In genomic region chr3:178350763-178351162, GRCh38 we compare ENCODE assay signal across 24 cellular contexts.
DNase-seq lines count a peak whose midpoint lies in the region; ATAC-seq, FAIRE-seq and TF ChIP-seq lines count a peak whose summit lies in the region.
"Had no signal": no experiment of that assay in that cellular context is flagged by ENCODE, and none has a peak within 500 bp of the region (broad histone marks: within the 10 kb centered on the region; RNA-seq: fewer than 3 reads in every experiment).

No MANE protein-coding gene starts in this region.

- H2AFZ ChIP-seq in neuronal stem cell (ENCODE audit: low read length) = no peak overlapping the region

- no peak overlapping the region for H2BK12ac ChIP-seq in neuronal stem cell (ENCODE audit: low read length)

- peaks cover 41% of the 10 kb centered on the region for H3K4me1 ChIP-seq in adipocyte (ENCODE audit: control insufficient read depth, insufficient read depth, low read length)
- peaks cover 34% of the 10 kb centered on the region for H3K4me1 ChIP-seq in skeletal muscle satellite cell (ENCODE audit: control insufficient read depth, insufficient read depth, low read length)
- H3K4me1 ChIP-seq in aorta (ENCODE audit: control insufficient read depth in 1 of 2, insufficient read depth in 2 of 2, low read length in 2 of 2) = no peaks in the 10 kb centered on the region
- peaks cover 0 to 12% of the 10 kb centered on the region in 2 donors for H3K4me1 ChIP-seq in neuronal stem cell (ENCODE audit: control insufficient read depth in 2 of 2, insufficient read depth in 1 of 2, low read depth in 1 of 2, low read length in 2 of 2)

- TF ChIP-seq POLR2A in H54 (IDR thresholded peaks at IDR 0.05; ENCODE audit: low read depth, low read length) = no peak

- H3K27ac ChIP-seq in RWPE1 = no peak overlapping the region
- H3K27ac ChIP-seq in aorta (ENCODE audit: low read depth in 1 of 2, low read length in 2 of 2) = no peak overlapping the region
- no peak overlapping the region for H3K27ac ChIP-seq in neuronal stem cell (replicated peaks; ENCODE audit: low read length)
- H3K27ac ChIP-seq: epithelial cell of prostate, right atrium auricular region, VCaP had no signal

- peak; percentile 58 for FAIRE-seq in H54 (lab: Jason Lieb, UNC)

- H4K91ac ChIP-seq in neuronal stem cell (ENCODE audit: low read depth, low read length, poor library complexity) = no peak overlapping the region

- no peak overlapping the region for H3K4ac ChIP-seq in neuronal stem cell (ENCODE audit: low read length)

- WGBS in aorta, 2 donors = 39 to 60% methylated on average over 3 of the region's 3 CpGs
- no CpG with 5 or more reads among the region's 3 CpGs for WGBS in neuronal stem cell (ENCODE audit: extremely low coverage in 2 of 2, insufficient read length in 2 of 2, insufficient replicate concordance in 1 of 2), 2 donors

- H4K8ac ChIP-seq in neuronal stem cell (ENCODE audit: low read depth, low read length) = no peak overlapping the region

- H3K27me3 ChIP-seq in adipocyte (replicated peaks; ENCODE audit: control insufficient read depth, insufficient read depth, low read length) = no peaks in the 10 kb centered on the region
- no peaks in the 10 kb centered on the region for H3K27me3 ChIP-seq in skeletal muscle satellite cell (ENCODE audit: control insufficient read depth, insufficient read depth, low read length)
- H3K27me3 ChIP-seq in aorta (ENCODE audit: control insufficient read depth in 1 of 2, insufficient read depth in 2 of 2, low read length in 1 of 2) = no peaks in the 10 kb centered on the region
- H3K27me3 ChIP-seq in neuronal stem cell (ENCODE audit: control insufficient read depth in 3 of 3, insufficient read depth in 3 of 3, low read depth in 1 of 3, low read length in 3 of 3) = no peaks in the 10 kb centered on the region
- H3K27me3 ChIP-seq: right atrium auricular region had no signal

- no peak overlapping the region for H3K23ac ChIP-seq in neuronal stem cell (ENCODE audit: low read depth, low read length, poor library complexity)

- TF ChIP-seq CTCF in fibroblast of villous mesenchyme (IDR thresholded peaks at IDR 0.05; ENCODE audit: insufficient read depth, low read depth, low read length) (no peak), RWPE1 (conservative IDR thresholded peaks at IDR 0.05; ENCODE audit: low read depth) (no peak)

- no peak overlapping the region for H2BK120ac ChIP-seq in neuronal stem cell (ENCODE audit: low read depth, low read length)

- H3K9me3 ChIP-seq in adipocyte (ENCODE audit: control insufficient read depth, low read length) = peaks cover 4% of the 10 kb centered on the region
- no peaks in the 10 kb centered on the region for H3K9me3 ChIP-seq in skeletal muscle satellite cell (replicated peaks; ENCODE audit: low read length)
- no peaks in the 10 kb centered on the region for H3K9me3 ChIP-seq in aorta (ENCODE audit: control insufficient read depth, low read length)
- H3K9me3 ChIP-seq in neuronal stem cell (replicated peaks in 1 of 2; ENCODE audit: control insufficient read depth in 2 of 2, insufficient read depth in 1 of 2, low read depth in 1 of 2, low read length in 2 of 2) = peaks cover 0 to 4% of the 10 kb centered on the region in 2 donors
- H3K9me3 ChIP-seq: right atrium auricular region had no signal

- no peak overlapping the region for H3K18ac ChIP-seq in neuronal stem cell (ENCODE audit: low read length)

- CTCF ChIA-PET in RWPE1 (lab: Yijun Ruan, JAX) = no interaction called here

- DNase-seq in H54 (ENCODE audit: insufficient read length, low spot score) (no peak), adipocyte (ENCODE audit: low read depth) (peak; percentile 62), fibroblast of villous mesenchyme (ENCODE audit: low read depth) (peak; percentile 52), RWPE1 (ENCODE audit: low spot score) (no peak), aorta (no peak), neuronal stem cell (ENCODE audit: low spot score) (no peak)
- DNase-seq: activated CD4-positive, alpha-beta T cell treated with anti-CD3 and anti-CD28 coated beads, Interleukin-2, amount 50 U/mL, for 1 hour; activated CD8-positive, alpha-beta memory T cell treated with anti-CD3 and anti-CD28 coated beads, Interleukin-2, amount 50 U/mL, for 4 hours; activated effector memory CD4-positive, alpha-beta T cell treated with Interleukin-2 at 50 U/mL for 16 hours; DND-41; glutamatergic neuron; immature natural killer cell; left ventricle myocardium superior; MV-4-11; NCI-H1930; NCI-H345; NCI-H82; substantia nigra; T-helper 2 cell had no signal

- H3K36me3 ChIP-seq in adipocyte (ENCODE audit: control insufficient read depth, insufficient read depth, low read length, severe bottlenecking) = no peaks in the 10 kb centered on the region
- no peaks in the 10 kb centered on the region for H3K36me3 ChIP-seq in skeletal muscle satellite cell (ENCODE audit: insufficient read depth, low read length)
- no peaks in the 10 kb centered on the region for H3K36me3 ChIP-seq in aorta (ENCODE audit: control insufficient read depth in 1 of 2, insufficient read depth in 2 of 2, low read length in 1 of 2)
- H3K36me3 ChIP-seq in neuronal stem cell (replicated peaks in 1 of 2; ENCODE audit: control insufficient read depth in 2 of 2, insufficient read depth in 2 of 2, low read length in 2 of 2) = no peaks in the 10 kb centered on the region
- H3K36me3 ChIP-seq: right atrium auricular region had no signal

- no peak overlapping the region for H2BK15ac ChIP-seq in neuronal stem cell (ENCODE audit: low read length)

- POLR2A ChIA-PET in RWPE1 (lab: Yijun Ruan, JAX; ENCODE audit: low non-redundant PET) = no interaction called here

- H3K4me3 ChIP-seq in adipocyte (ENCODE audit: low read length) = peak overlapping the region; percentile 51
- no peak overlapping the region for H3K4me3 ChIP-seq in fibroblast of villous mesenchyme (ENCODE audit: low read depth, low read length)
- peak overlapping the region; percentile 46 for H3K4me3 ChIP-seq in skeletal muscle satellite cell (ENCODE audit: low read length)
- no peak overlapping the region for H3K4me3 ChIP-seq in aorta (ENCODE audit: low read length in 2 of 2)
- H3K4me3 ChIP-seq in neuronal stem cell (ENCODE audit: low read length in 2 of 2) = no peak overlapping the region
- H3K4me3 ChIP-seq: right atrium auricular region had no signal

- H3K9ac ChIP-seq in adipocyte (ENCODE audit: low read length) (peak overlapping the region; percentile 78), skeletal muscle satellite cell (ENCODE audit: low read depth, low read length) (peak overlapping the region; percentile 52), neuronal stem cell (ENCODE audit: low read depth, low read length, poor library complexity) (no peak overlapping the region)

- no peak overlapping the region for H2AK5ac ChIP-seq in neuronal stem cell (ENCODE audit: low read depth, low read length)

- H3K4me2 ChIP-seq in skeletal muscle satellite cell (ENCODE audit: low read length) (peak overlapping the region; percentile 55), neuronal stem cell (ENCODE audit: insufficient read depth, low read length, poor library complexity, severe bottlenecking) (no peak overlapping the region)

- H2BK5ac ChIP-seq in neuronal stem cell (ENCODE audit: low read length) = no peak overlapping the region

- no peak for ATAC-seq in HG03159 (IDR thresholded peaks at IDR 0.05; ENCODE audit: unreplicated experiment)
- no peak for ATAC-seq in aorta (ENCODE audit: low FRiP score)
- ATAC-seq: left ventricle myocardium superior had no signal

- H3K14ac ChIP-seq in neuronal stem cell (ENCODE audit: low read length) = no peak overlapping the region

- H3K79me1 ChIP-seq in neuronal stem cell (ENCODE audit: low read depth, low read length) = no peaks in the 10 kb centered on the region

- intact Hi-C loops in aorta (cut with DNase I) = no loop called here

Comparison
In these comparisons a context has a peak if more than half of its experiments do, and no peak if none do; other contexts are left out.
1. DNase-seq: peak in adipocyte (single experiment) and fibroblast of villous mesenchyme (single experiment); none in H54 (single experiment), RWPE1 (single experiment), aorta (0 of 2) and neuronal stem cell (single experiment).
2. H3K4me3 ChIP-seq: peak in adipocyte (single experiment) and skeletal muscle satellite cell (single experiment); none in fibroblast of villous mesenchyme (single experiment), aorta (0 of 2) and neuronal stem cell (0 of 2).